9 cellular contexts compared by ENCODE assay signal in genomic region chr11:1762537-1763302, GRCh38. TPM values are rescaled to one million over a fixed set of nuclear protein-coding genes. Genes with fewer than 3 reads are reported as not detected.
A peak's percentile ranks its signal among the peaks of the same experiment; 100 is the strongest.
DNase-seq lines count a peak whose midpoint lies in the region; ATAC-seq, FAIRE-seq and TF ChIP-seq lines count a peak whose summit lies in the region.
"Had no signal": no experiment of that assay in that cellular context is flagged by ENCODE, and none has a peak within 500 bp of the region (broad histone marks: within the 10 kb centered on the region; RNA-seq: fewer than 3 reads in every experiment).

No MANE protein-coding gene starts in this region.

- no peak for ATAC-seq in GM21619 (IDR thresholded peaks at IDR 0.05; ENCODE audit: unreplicated experiment)

- TF ChIP-seq POLR2A in H54 (IDR thresholded peaks at IDR 0.05; ENCODE audit: low read depth, low read length) = no peak

- peak overlapping the region; percentile 74 for H3K4me3 ChIP-seq in fibroblast of villous mesenchyme (ENCODE audit: low read depth, low read length)

- peak; percentile 84 for DNase-seq in H54 (ENCODE audit: insufficient read length, low spot score)
- peak; percentile 8 for DNase-seq in T1000 (lab: John Stamatoyannopoulos, UW)
- no peak for DNase-seq in fibroblast of villous mesenchyme (ENCODE audit: low read depth)
- peak; percentile 81 for DNase-seq in posterior vena cava (ENCODE audit: low spot score)
- no peak for DNase-seq in NCI-H2227 treated with DMSO at 0.1 percent for 48 hours (lab: John Stamatoyannopoulos, UW)
- DNase-seq in DMS 273 treated with DMSO at 0.1 percent for 48 hours (lab: John Stamatoyannopoulos, UW) = no peak

- H3K27ac ChIP-seq in 22Rv1 = peak overlapping the region; percentile 64

- TF ChIP-seq CTCF in 22Rv1 (IDR thresholded peaks at IDR 0.05) (no peak), fibroblast of villous mesenchyme (IDR thresholded peaks at IDR 0.05; ENCODE audit: insufficient read depth, low read depth, low read length) (no peak)

- FAIRE-seq in H54 (lab: Jason Lieb, UNC) = no peak
- FAIRE-seq: GM18507 had no signal

- intact Hi-C loops in posterior vena cava (cut with DNase I) = no loop called here

RNA-seq across cellular contexts. Expression of gene CTSD, which starts 1.0 kb away (rescaled TPM):
- total RNA-seq in fibroblast of villous mesenchyme = 63.9 and 84.1 TPM in 2 replicates
- 100 to 1,000 TPM; 351 to 519 TPM for total RNA-seq in posterior vena cava

RNA-seq across cellular contexts. Expression of gene IFITM10, which starts 12.3 kb away (rescaled TPM):
- total RNA-seq in fibroblast of villous mesenchyme (0.32 and 0.43 TPM in 2 replicates), posterior vena cava (1 to 10 TPM; 1.4 to 2.4 TPM)

Comparison
In these comparisons a context has a peak if more than half of its experiments do, and no peak if none do; other contexts are left out.
1. DNase-seq: peak in H54 (single experiment), T1000 (single experiment) and posterior vena cava (single experiment); none in fibroblast of villous mesenchyme (single experiment), NCI-H2227 treated with DMSO at 0.1 percent for 48 hours (single experiment) and DMS 273 treated with DMSO at 0.1 percent for 48 hours (single experiment).